9 cellular contexts compared by ENCODE assay signal in genomic region chr12:58917699-58918334, GRCh38. TPM values are rescaled to one million over a fixed set of nuclear protein-coding genes. Genes with fewer than 3 reads are reported as not detected.
A peak's percentile ranks its signal among the peaks of the same experiment; 100 is the strongest.
DNase-seq lines count a peak whose midpoint lies in the region; FAIRE-seq and TF ChIP-seq lines count a peak whose summit lies in the region.
"Had no signal": no experiment of that assay in that cellular context is flagged by ENCODE, and none has a peak within 500 bp of the region (broad histone marks: within the 10 kb centered on the region; RNA-seq: fewer than 3 reads in every experiment).

No MANE protein-coding gene starts in this region.

- peak overlapping the region; percentile 96 to 99 (median 96) for H3K27ac ChIP-seq in transverse colon

- peaks cover 30% of the 10 kb centered on the region for H3K27me3 Mint-ChIP-seq in activated T-helper 1 cell treated with anti-CD3 and anti-CD28 coated beads, Interleukin-12 subunit alpha, Interleukin-12 subunit beta, Interleukin-2, Interleukin-4 antibody, amounts not matched to agents 30 ng/mL and 10 ng/mL and 1 ng/mL, durations not matched to agents 14 hours and 24 hours and 36 hours (ENCODE audit: insufficient read depth)

- H3K4me3 ChIP-seq in bronchial epithelial cell (ENCODE audit: low read depth, low read length), result peak overlapping the region; percentile 87
- H3K4me3 ChIP-seq in transverse colon, result peak overlapping the region; percentile 81 to 93 (median 88)

- no peaks in the 10 kb centered on the region for H3K9me3 ChIP-seq in transverse colon

- peak; percentile 56 for DNase-seq in NCI-H510A treated with DMSO at 0.1 percent for 48 hours (lab: John Stamatoyannopoulos, UW)
- DNase-seq in NCI-H510A (lab: John Stamatoyannopoulos, UW), result no peak
- DNase-seq in bronchial epithelial cell (ENCODE audit: low read depth), result peak; percentile 47
- peak; percentile 18 to 60 for DNase-seq in lung microvascular endothelial cell (ENCODE audit: low read depth in 2 of 2)
- DNase-seq in transverse colon, result no peak
- no peak for DNase-seq in amygdala (lab: John Stamatoyannopoulos, UW)
- no peak for DNase-seq in NCI-H526 (lab: John Stamatoyannopoulos, UW)
- no peak for DNase-seq in activated T-helper 1 cell treated with anti-CD3 and anti-CD28 coated beads, Interleukin-12 subunit alpha, Interleukin-12 subunit beta, Interleukin-2, Interleukin-4 antibody, amounts not matched to agents 30 ng/mL and 10 ng/mL and 1 ng/mL, durations not matched to agents 14 hours and 24 hours and 36 hours (ENCODE audit: low spot score)
- DNase-seq: activated CD4-positive, alpha-beta T cell treated with anti-CD3 and anti-CD28 coated beads for 4 hours had no signal

- H3K4me1 Mint-ChIP-seq in activated T-helper 1 cell treated with anti-CD3 and anti-CD28 coated beads, Interleukin-12 subunit alpha, Interleukin-12 subunit beta, Interleukin-2, Interleukin-4 antibody, amounts not matched to agents 30 ng/mL and 10 ng/mL and 1 ng/mL, durations not matched to agents 14 hours and 24 hours and 36 hours (ENCODE audit: low read depth), result peaks cover 5% of the 10 kb centered on the region

- H3K36me3 ChIP-seq in bronchial epithelial cell (ENCODE audit: control insufficient read depth, insufficient read depth, low read length), result no peaks in the 10 kb centered on the region
- peaks cover 0 to 15% (median 0%) of the 10 kb centered on the region in 4 donors for H3K36me3 ChIP-seq in transverse colon

- no peak for TF ChIP-seq EP300 in transverse colon (IDR thresholded peaks at IDR 0.05; ENCODE audit: low read depth)

- H3K27ac Mint-ChIP-seq in activated T-helper 1 cell treated with anti-CD3 and anti-CD28 coated beads, Interleukin-12 subunit alpha, Interleukin-12 subunit beta, Interleukin-2, Interleukin-4 antibody, amounts not matched to agents 30 ng/mL and 10 ng/mL and 1 ng/mL, durations not matched to agents 14 hours and 24 hours and 36 hours, result no peak overlapping the region

- peaks cover 0 to 51% (median 31%) of the 10 kb centered on the region in 4 donors for H3K4me1 ChIP-seq in transverse colon

- H3K9me3 Mint-ChIP-seq in activated T-helper 1 cell treated with anti-CD3 and anti-CD28 coated beads, Interleukin-12 subunit alpha, Interleukin-12 subunit beta, Interleukin-2, Interleukin-4 antibody, amounts not matched to agents 30 ng/mL and 10 ng/mL and 1 ng/mL, durations not matched to agents 14 hours and 24 hours and 36 hours, result peaks cover 4% of the 10 kb centered on the region

- no peaks in the 10 kb centered on the region for H3K27me3 ChIP-seq in bronchial epithelial cell (ENCODE audit: control insufficient read depth, insufficient read depth, low read length)
- peaks cover 5% of the 10 kb centered on the region for H3K27me3 ChIP-seq in transverse colon

- TF ChIP-seq CTCF in bronchial epithelial cell (IDR thresholded peaks at IDR 0.05; ENCODE audit: insufficient read depth, low read length, severe bottlenecking) (no peak), transverse colon (IDR thresholded peaks at IDR 0.05) (no peak)

- 12 to 18% methylated on average over 4 of the region's 4 CpGs for WGBS in transverse colon (ENCODE audit: low coverage in 1 of 2), 2 donors

- H3K36me3 Mint-ChIP-seq in activated T-helper 1 cell treated with anti-CD3 and anti-CD28 coated beads, Interleukin-12 subunit alpha, Interleukin-12 subunit beta, Interleukin-2, Interleukin-4 antibody, amounts not matched to agents 30 ng/mL and 10 ng/mL and 1 ng/mL, durations not matched to agents 14 hours and 24 hours and 36 hours (ENCODE audit: low read depth), result no peaks in the 10 kb centered on the region

- in situ Hi-C loops in transverse colon (cut with MboI; ENCODE audit: low pct_ligation_motif_present in 1 of 4, low pct_unique_long_range_greater_than_20kb in 1 of 4, low sequenced_read_pairs in 3 of 4), result loop anchor here in 2 of 4 donors (25.0 kb wide), 2 partner anchors 169 to 381 kb away; no protein-coding TSS in a partner anchor

- H3K4me3 Mint-ChIP-seq in activated T-helper 1 cell treated with anti-CD3 and anti-CD28 coated beads, Interleukin-12 subunit alpha, Interleukin-12 subunit beta, Interleukin-2, Interleukin-4 antibody, amounts not matched to agents 30 ng/mL and 10 ng/mL and 1 ng/mL, durations not matched to agents 14 hours and 24 hours and 36 hours, result no peak overlapping the region

- no peak for TF ChIP-seq POLR2A in transverse colon (IDR thresholded peaks at IDR 0.05)

- no peak for FAIRE-seq in bronchial epithelial cell (lab: Jason Lieb, UNC)

- intact Hi-C loops in transverse colon (cut with DNase I; ENCODE audit: low total_unique reads), result no loop called here
- intact Hi-C loops in activated T-helper 1 cell treated with anti-CD3 and anti-CD28 coated beads, Interleukin-12 subunit alpha, Interleukin-12 subunit beta, Interleukin-2, Interleukin-4 antibody, amounts not matched to agents 30 ng/mL and 10 ng/mL and 1 ng/mL, durations not matched to agents 14 hours and 24 hours and 36 hours (cut with micrococcal nuclease), result no loop called here

RNA-seq across cellular contexts. Expression of gene LRIG3, which starts 2.5 kb away (rescaled TPM):
- total RNA-seq in bronchial epithelial cell (30.6 and 44.5 TPM in 2 replicates), lung microvascular endothelial cell (20.5 and 36.9 TPM in 2 replicates), transverse colon (100 to 1,000 TPM in 3 of 4 donors, 10 to 100 TPM in 1; 43.0 to 115 (median 107) TPM)
- not detected in 2 replicates for total RNA-seq in activated T-helper 1 cell treated with anti-CD3 and anti-CD28 coated beads, Interleukin-12 subunit alpha, Interleukin-12 subunit beta, Interleukin-2, Interleukin-4 antibody, amounts not matched to agents 30 ng/mL and 10 ng/mL and 1 ng/mL, durations not matched to agents 14 hours and 24 hours and 36 hours

Comparison
In these comparisons a context has a peak if more than half of its experiments do, and no peak if none do; other contexts are left out.
1. DNase-seq: peak in NCI-H510A treated with DMSO at 0.1 percent for 48 hours (single experiment), bronchial epithelial cell (single experiment) and lung microvascular endothelial cell (2 of 2); none in NCI-H510A (single experiment), transverse colon (single experiment), amygdala (0 of 56), NCI-H526 (0 of 2) and activated T-helper 1 cell treated with anti-CD3 and anti-CD28 coated beads, Interleukin-12 subunit alpha, Interleukin-12 subunit beta, Interleukin-2, Interleukin-4 antibody, amounts not matched to agents 30 ng/mL and 10 ng/mL and 1 ng/mL, durations not matched to agents 14 hours and 24 hours and 36 hours (single experiment).
2. RNA of gene LRIG3, which starts 2.5 kb away (total RNA-seq): 43.0 to 115 TPM in transverse colon, 30.6 to 44.5 TPM in bronchial epithelial cell and 20.5 to 36.9 TPM in lung microvascular endothelial cell; not detected in activated T-helper 1 cell treated with anti-CD3 and anti-CD28 coated beads, Interleukin-12 subunit alpha, Interleukin-12 subunit beta, Interleukin-2, Interleukin-4 antibody, amounts not matched to agents 30 ng/mL and 10 ng/mL and 1 ng/mL, durations not matched to agents 14 hours and 24 hours and 36 hours; every median in the first group is over 10 times any median in the second.